Comparison of ENCODE assay signal across 8 cellular contexts in genomic region chr15:59657635-59658125, GRCh38. TPM values are rescaled to one million over a fixed set of nuclear protein-coding genes. Genes with fewer than 3 reads are reported as not detected.
DNase-seq lines count a peak whose midpoint lies in the region; ATAC-seq, FAIRE-seq and TF ChIP-seq lines count a peak whose summit lies in the region.

No MANE protein-coding gene starts in this region.

- no TSS peak for BruUV-seq in MCF 10A (replicated peaks; lab: Mats Ljungman, UMichigan)

- no peak for FAIRE-seq in GM12891 (lab: Jason Lieb, UNC)
- FAIRE-seq in RCC 7860 (lab: Jason Lieb, UNC), result no peak

- intact Hi-C loops in MCF 10A (cut with micrococcal nuclease), result no loop called here

- CTCF ChIA-PET in MCF 10A (lab: Yijun Ruan, JAX), result interaction anchor here (0.6 to 2.1 kb wide), 2 partner anchors 89 to 129 kb away, joined by 3 to 11 read pairs; no protein-coding TSS in a partner anchor

- ATAC-seq in HG03342 (IDR thresholded peaks at IDR 0.05; ENCODE audit: unreplicated experiment), result peak; percentile 1

- peaks cover 3% of the 10 kb centered on the region for H3K9me3 Mint-ChIP-seq in MCF 10A (ENCODE audit: unreplicated experiment)

- H3K27me3 Mint-ChIP-seq in MCF 10A (ENCODE audit: insufficient read depth, unreplicated experiment), result no peaks in the 10 kb centered on the region

- no peak overlapping the region for H3K4me3 Mint-ChIP-seq in MCF 10A (ENCODE audit: unreplicated experiment)

- H3K36me3 Mint-ChIP-seq in MCF 10A (ENCODE audit: insufficient read depth, unreplicated experiment), result peaks cover 22% of the 10 kb centered on the region

- TF ChIP-seq CTCF in MCF 10A (IDR thresholded peaks at IDR 0.05; ENCODE audit: unreplicated experiment) (no peak), GM10266 (IDR thresholded peaks at IDR 0.05; ENCODE audit: control insufficient read depth, insufficient read depth, low read depth, missing control alignments) (no peak)

- H3K4me3 ChIP-seq in mucosa of rectum (ENCODE audit: low read length in 2 of 2), result peak overlapping the region; percentile 86 to 91

- H3K4me1 ChIP-seq in mucosa of rectum (ENCODE audit: control insufficient read depth in 2 of 2, insufficient read depth in 2 of 2, low read length in 2 of 2), result peaks cover 11 to 15% of the 10 kb centered on the region in 2 donors

- no peaks in the 10 kb centered on the region for H3K4me1 Mint-ChIP-seq in MCF 10A (ENCODE audit: insufficient read depth, unreplicated experiment)

- H3K27me3 ChIP-seq in mucosa of rectum (ENCODE audit: control insufficient read depth in 2 of 2, insufficient read depth in 2 of 2, low read length in 2 of 2), result no peaks in the 10 kb centered on the region

- peaks cover 18 to 26% of the 10 kb centered on the region in 2 donors for H3K36me3 ChIP-seq in mucosa of rectum (ENCODE audit: control insufficient read depth in 2 of 2, insufficient read depth in 2 of 2, low read length in 2 of 2)

- peak overlapping the region; percentile 84 for H3K27ac Mint-ChIP-seq in MCF 10A (ENCODE audit: low read depth, unreplicated experiment)

- TF ChIP-seq POLR2A in GM12891 (IDR thresholded peaks at IDR 0.05; ENCODE audit: low read depth, low read length), result no peak; the same call in 1 of the 2 replicates

- no peaks in the 10 kb centered on the region for H3K9me3 ChIP-seq in mucosa of rectum (ENCODE audit: control insufficient read depth in 2 of 2, low read length in 2 of 2)

- POLR2A ChIA-PET in MCF 10A (lab: Yijun Ruan, JAX), result interaction anchor here (0.5 to 3.6 kb wide), 21 partner anchors 9 to 735 kb away, joined by 3 to 31 read pairs (median 3); partner anchors contain the start of genes BNIP2 and GCNT3

- H3K9ac ChIP-seq in mucosa of rectum (ENCODE audit: low read depth in 1 of 2, low read length in 2 of 2), result peak overlapping the region in 1 of 2 donors; percentile 96

- H3K27ac ChIP-seq in mucosa of rectum (ENCODE audit: low read depth in 2 of 2, low read length in 2 of 2), result peak overlapping the region; percentile 85 to 86

- DNase-seq in GM12891 (ENCODE audit: insufficient read length, low spot score), result no peak
- no peak for DNase-seq in MCF 10A (ENCODE audit: unreplicated experiment)
- DNase-seq in GM10266 (ENCODE audit: extremely low spot score), result no peak
- no peak for DNase-seq in NCI-H146 (lab: John Stamatoyannopoulos, UW)
- no peak for DNase-seq in middle frontal gyrus (ENCODE audit: extremely low spot score, low spot score)
- no peak for DNase-seq in RCC 7860 (ENCODE audit: low spot score)

TF ChIP-seq in GM12891, 5 proteins besides CTCF, POLR2A, EP300 and RAD21:
- no peak; the same call in 1 of the 2 replicates for TF ChIP-seq POLR2AphosphoS5 (IDR thresholded peaks at IDR 0.05; ENCODE audit: low read depth, low read length)
- peak; percentile 2 for TF ChIP-seq PAX5 (IDR thresholded peaks at IDR 0.05; ENCODE audit: insufficient read depth, low read length, severe bottlenecking)
TF ChIP-seq in GM12891: peak in this region for 1.

RNA-seq across cellular contexts. Expression of gene GTF2A2, which starts 0.4 kb away (rescaled TPM):
- 115 TPM for polyA plus RNA-seq in GM12891 (2012; ENCODE audit: low read depth, missing spikeins)
- total RNA-seq in MCF 10A (2022), result 152 and 165 TPM in 2 replicates

RNA-seq across cellular contexts. Expression of gene BNIP2, which starts 31.4 kb away (rescaled TPM):
- 38.5 TPM for polyA plus RNA-seq in GM12891 (2012; ENCODE audit: low read depth, missing spikeins)
- 80.7 and 91.5 TPM in 2 replicates for total RNA-seq in MCF 10A (2022)

RNA-seq across cellular contexts. Expression of gene GCNT3, which starts 46.1 kb away (rescaled TPM):
- 0.15 TPM for polyA plus RNA-seq in GM12891 (2012; ENCODE audit: low read depth, missing spikeins)
- total RNA-seq in MCF 10A (2022), result not detected in 2 replicates
